ENCODE assay signal across 9 cellular contexts in genomic region chr1:201184734-201185453, GRCh38. TPM values are rescaled to one million over a fixed set of nuclear protein-coding genes. Genes with fewer than 3 reads are reported as not detected.
DNase-seq lines count a peak whose midpoint lies in the region; ATAC-seq, FAIRE-seq and TF ChIP-seq lines count a peak whose summit lies in the region.
"Had no signal": no experiment of that assay in that cellular context is flagged by ENCODE, and none has a peak within 500 bp of the region (broad histone marks: within the 10 kb centered on the region; RNA-seq: fewer than 3 reads in every experiment).

No MANE protein-coding gene starts in this region.

- H3K4me3 Mint-ChIP-seq in activated naive CD8-positive, alpha-beta T cell treated with anti-CD3 and anti-CD28 coated beads, Interleukin-2, amount 50 U/mL, for 24 hours, result no peak overlapping the region
- H3K4me3 Mint-ChIP-seq in activated CD4-positive, alpha-beta memory T cell treated with anti-CD3 and anti-CD28 coated beads, Interleukin-2, amount 10 ng/mL, durations not matched to agents 7 days and 5 days, result no peak overlapping the region

- no peak overlapping the region for H3K27ac Mint-ChIP-seq in activated naive CD8-positive, alpha-beta T cell treated with anti-CD3 and anti-CD28 coated beads, Interleukin-2, amount 50 U/mL, for 24 hours
- no peak overlapping the region for H3K27ac Mint-ChIP-seq in activated CD4-positive, alpha-beta memory T cell treated with anti-CD3 and anti-CD28 coated beads, Interleukin-2, amount 10 ng/mL, durations not matched to agents 7 days and 5 days

- BruUV-seq in Panc1 (replicated peaks; lab: Mats Ljungman, UMichigan), result no TSS peak

- no peaks in the 10 kb centered on the region for H3K9me3 ChIP-seq in Panc1 (ENCODE audit: control insufficient read depth, insufficient read depth, low read depth, low read length)
- no peaks in the 10 kb centered on the region for H3K9me3 ChIP-seq in neural cell (ENCODE audit: low read length)

- no peak for TF ChIP-seq POLR2A in H54 (IDR thresholded peaks at IDR 0.05; ENCODE audit: low read depth, low read length)
- no peak for TF ChIP-seq POLR2A in erythroblast (IDR thresholded peaks at IDR 0.05; ENCODE audit: low read length)

- H3K27ac ChIP-seq in Panc1 (ENCODE audit: low read length) (no peak overlapping the region), neural cell (ENCODE audit: low read length) (no peak overlapping the region)

- intact Hi-C loops in Panc1 (cut with micrococcal nuclease; ENCODE audit: unreplicated experiment), result no loop called here

- POLR2A ChIA-PET in Panc1 (lab: Charles Lee), result no interaction called here
- POLR2A ChIA-PET in activated CD4-positive, alpha-beta memory T cell treated with anti-CD3 and anti-CD28 coated beads, Interleukin-2, amount 10 ng/mL, durations not matched to agents 7 days and 5 days (lab: Charles Lee), result no interaction called here

- CTCF ChIA-PET in Panc1 (lab: Charles Lee), result no interaction called here
- CTCF ChIA-PET in activated CD4-positive, alpha-beta memory T cell treated with anti-CD3 and anti-CD28 coated beads, Interleukin-2, amount 10 ng/mL, durations not matched to agents 7 days and 5 days (lab: Charles Lee), result no interaction called here

- no peaks in the 10 kb centered on the region for H3K9me2 ChIP-seq in neural cell (ENCODE audit: insufficient read depth, low read length)

- H3K4me3 ChIP-seq in Panc1 (ENCODE audit: low read depth in 2 of 2, low read length in 2 of 2) (no peak overlapping the region), neural cell (ENCODE audit: low read length) (no peak overlapping the region)

- in situ Hi-C loops in Panc1 (cut with HindIII; ENCODE audit: low pct_unique_long_range_greater_than_20kb, low sequenced_read_pairs), result no loop called here

- FAIRE-seq in H54 (lab: Jason Lieb, UNC), result peak; percentile 84

- no peaks in the 10 kb centered on the region for H3K9me3 Mint-ChIP-seq in activated naive CD8-positive, alpha-beta T cell treated with anti-CD3 and anti-CD28 coated beads, Interleukin-2, amount 50 U/mL, for 24 hours
- no peaks in the 10 kb centered on the region for H3K9me3 Mint-ChIP-seq in activated CD4-positive, alpha-beta memory T cell treated with anti-CD3 and anti-CD28 coated beads, Interleukin-2, amount 10 ng/mL, durations not matched to agents 7 days and 5 days

- H3K4me1 Mint-ChIP-seq in activated naive CD8-positive, alpha-beta T cell treated with anti-CD3 and anti-CD28 coated beads, Interleukin-2, amount 50 U/mL, for 24 hours, result no peaks in the 10 kb centered on the region
- no peaks in the 10 kb centered on the region for H3K4me1 Mint-ChIP-seq in activated CD4-positive, alpha-beta memory T cell treated with anti-CD3 and anti-CD28 coated beads, Interleukin-2, amount 10 ng/mL, durations not matched to agents 7 days and 5 days

- ATAC-seq in Panc1 (peak; percentile 95), GM21381 (IDR thresholded peaks at IDR 0.05; ENCODE audit: unreplicated experiment) (no peak)
- ATAC-seq in activated naive CD8-positive, alpha-beta T cell treated with anti-CD3 and anti-CD28 coated beads, Interleukin-2, amount 50 U/mL, for 24 hours, result no peak

- H3K27me3 Mint-ChIP-seq in activated naive CD8-positive, alpha-beta T cell treated with anti-CD3 and anti-CD28 coated beads, Interleukin-2, amount 50 U/mL, for 24 hours, result peaks cover 33% of the 10 kb centered on the region
- H3K27me3 Mint-ChIP-seq in activated CD4-positive, alpha-beta memory T cell treated with anti-CD3 and anti-CD28 coated beads, Interleukin-2, amount 10 ng/mL, durations not matched to agents 7 days and 5 days, result peaks cover 35% of the 10 kb centered on the region

- no peaks in the 10 kb centered on the region for H3K79me2 ChIP-seq in neural cell (replicated peaks; ENCODE audit: insufficient read depth, low read length)

- H3K9ac ChIP-seq in neural cell (ENCODE audit: low read length), result no peak overlapping the region

- no peaks in the 10 kb centered on the region for H3F3A ChIP-seq in neural cell (ENCODE audit: insufficient read depth, low read length, poor library complexity, severe bottlenecking)

- H3K4me1 ChIP-seq in Panc1 (ENCODE audit: control insufficient read depth, insufficient read depth, low read length), result no peaks in the 10 kb centered on the region

- TF ChIP-seq CTCF in Panc1 (IDR thresholded peaks at IDR 0.05) (peak; percentile 76), neural cell (IDR thresholded peaks at IDR 0.05; ENCODE audit: poor library complexity, severe bottlenecking) (peak; percentile 64)

- DNase-seq in AG08396 (ENCODE audit: low spot score), result peak; percentile 82
- peak; percentile 76 for DNase-seq in H54 (ENCODE audit: insufficient read length, low spot score)
- no peak for DNase-seq in Panc1 (ENCODE audit: low read depth, low spot score)
- DNase-seq in erythroblast (lab: John Stamatoyannopoulos, UW), result peak; percentile 30 to 32
- DNase-seq in activated naive CD8-positive, alpha-beta T cell treated with anti-CD3 and anti-CD28 coated beads, Interleukin-2, amount 50 U/mL, for 24 hours, result no peak
- DNase-seq in activated CD4-positive, alpha-beta memory T cell treated with anti-CD3 and anti-CD28 coated beads, Interleukin-2, amount 10 ng/mL, durations not matched to agents 7 days and 5 days, result no peak

- H2AFZ ChIP-seq in neural cell (ENCODE audit: low read depth, low read length), result no peak overlapping the region

- H3K27me3 ChIP-seq in Panc1 (ENCODE audit: control insufficient read depth, insufficient read depth, low read length) (peaks cover 16% of the 10 kb centered on the region), neural cell (ENCODE audit: insufficient read depth, low read depth, low read length) (no peaks in the 10 kb centered on the region)

- H3K4me2 ChIP-seq in neural cell (ENCODE audit: low read length), result no peak overlapping the region

- no peaks in the 10 kb centered on the region for H3K36me3 ChIP-seq in Panc1 (ENCODE audit: control insufficient read depth, insufficient read depth, low read length)
- H3K36me3 ChIP-seq in neural cell (ENCODE audit: insufficient read depth, low read length), result no peaks in the 10 kb centered on the region

- peak; percentile 58 for TF ChIP-seq RAD21 in neural cell (conservative IDR thresholded peaks at IDR 0.05)

- H4K20me1 ChIP-seq in neural cell (ENCODE audit: insufficient read depth), result no peaks in the 10 kb centered on the region

- no peak for TF ChIP-seq EP300 in neural cell (conservative IDR thresholded peaks at IDR 0.05; ENCODE audit: poor library complexity, severe bottlenecking)

- no peaks in the 10 kb centered on the region for H3K36me3 Mint-ChIP-seq in activated naive CD8-positive, alpha-beta T cell treated with anti-CD3 and anti-CD28 coated beads, Interleukin-2, amount 50 U/mL, for 24 hours (ENCODE audit: low read depth)
- H3K36me3 Mint-ChIP-seq in activated CD4-positive, alpha-beta memory T cell treated with anti-CD3 and anti-CD28 coated beads, Interleukin-2, amount 10 ng/mL, durations not matched to agents 7 days and 5 days (ENCODE audit: low read depth), result no peaks in the 10 kb centered on the region

TF ChIP-seq in neural cell, 6 proteins besides CTCF, POLR2A, EP300 and RAD21:
- TF ChIP-seq POLR2AphosphoS5 (IDR thresholded peaks at IDR 0.05) (no peak), EZH2 (IDR thresholded peaks at IDR 0.05; ENCODE audit: borderline replicate concordance, insufficient read depth, low read length, poor library complexity, severe bottlenecking) (no peak), MXI1 (conservative IDR thresholded peaks at IDR 0.05; ENCODE audit: poor library complexity, severe bottlenecking) (no peak), SMC3 (conservative IDR thresholded peaks at IDR 0.05; ENCODE audit: poor library complexity) (peak; percentile 54), REST (IDR thresholded peaks at IDR 0.05; ENCODE audit: borderline replicate concordance) (no peak), TAF1 (IDR thresholded peaks at IDR 0.05; ENCODE audit: low read depth) (no peak)

RNA-seq across cellular contexts. Expression of gene IGFN1, which starts 5.7 kb away (rescaled TPM):
- not detected for total RNA-seq in Panc1 (2021; ENCODE audit: unreplicated experiment)
- polyA plus RNA-seq in Panc1 (2012; ENCODE audit: insufficient read length), result not detected
- not detected in 2 replicates for polyA plus RNA-seq in neural cell
- polyA minus RNA-seq in neural cell, result not detected in 2 replicates
- not detected for total RNA-seq in activated CD4-positive, alpha-beta memory T cell treated with anti-CD3 and anti-CD28 coated beads, Interleukin-2, amount 10 ng/mL, durations not matched to agents 7 days and 5 days
- total RNA-seq: subcutaneous adipose tissue had no signal

RNA-seq across cellular contexts. Expression of gene TMEM9, which starts 30.6 kb away (rescaled TPM):
- 50.2 TPM for total RNA-seq in Panc1 (2021; ENCODE audit: unreplicated experiment)
- 92.7 TPM for polyA plus RNA-seq in Panc1 (2012; ENCODE audit: insufficient read length)
- polyA plus RNA-seq in neural cell, result 182 and 193 TPM in 2 replicates
- polyA minus RNA-seq in neural cell, result 73.3 and 77.4 TPM in 2 replicates
- total RNA-seq in activated CD4-positive, alpha-beta memory T cell treated with anti-CD3 and anti-CD28 coated beads, Interleukin-2, amount 10 ng/mL, durations not matched to agents 7 days and 5 days, result 10 to 100 TPM; 16.8 to 19.8 TPM

RNA-seq across cellular contexts. Expression of gene ASCL5, which starts 57.9 kb away (rescaled TPM):
- not detected for total RNA-seq in Panc1 (2021; ENCODE audit: unreplicated experiment)
- polyA plus RNA-seq in Panc1 (2012; ENCODE audit: insufficient read length), result 0.15 TPM
- 0.20 TPM in 1 of 2 replicates, not detected in the other for polyA plus RNA-seq in neural cell
- not detected in 2 replicates for polyA minus RNA-seq in neural cell
- not detected for total RNA-seq in activated CD4-positive, alpha-beta memory T cell treated with anti-CD3 and anti-CD28 coated beads, Interleukin-2, amount 10 ng/mL, durations not matched to agents 7 days and 5 days
- total RNA-seq: subcutaneous adipose tissue had no signal

Comparison
In these comparisons a context has a peak if more than half of its experiments do, and no peak if none do; other contexts are left out.
1. DNase-seq: peak in AG08396 (single experiment), H54 (single experiment) and erythroblast (2 of 2); none in Panc1 (single experiment), activated naive CD8-positive, alpha-beta T cell treated with anti-CD3 and anti-CD28 coated beads, Interleukin-2, amount 50 U/mL, for 24 hours (single experiment) and activated CD4-positive, alpha-beta memory T cell treated with anti-CD3 and anti-CD28 coated beads, Interleukin-2, amount 10 ng/mL, durations not matched to agents 7 days and 5 days (single experiment).